ENCODE assay signal across 17 cellular contexts in the genomic region with DNA sequence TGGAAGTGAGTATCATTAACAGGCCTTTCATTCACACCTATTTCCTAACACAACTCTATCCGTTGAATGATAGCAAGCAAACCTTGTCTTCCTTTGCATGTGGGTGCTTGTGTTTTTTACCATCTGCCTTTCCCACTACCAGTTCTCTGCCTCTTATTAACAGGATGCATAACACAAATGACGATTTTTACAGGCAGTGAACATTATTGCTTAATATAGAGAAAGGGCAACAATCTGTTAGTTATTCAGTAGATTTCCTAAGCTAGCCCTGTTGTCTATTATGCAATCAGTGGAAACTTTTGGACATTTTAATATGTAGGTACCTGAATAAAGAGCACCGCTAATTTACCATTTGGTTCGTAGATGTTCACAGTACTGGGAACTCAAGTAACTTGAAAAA.
DNase-seq lines count a peak whose midpoint lies in the region; ATAC-seq and TF ChIP-seq lines count a peak whose summit lies in the region.
"Had no signal": no experiment of that assay in that cellular context is flagged by ENCODE, and none has a peak within 500 bp of the region (broad histone marks: within the 10 kb centered on the region; RNA-seq: fewer than 3 reads in every experiment).

No MANE protein-coding gene starts in this region.

- BruUV-seq in MCF 10A (replicated peaks; lab: Mats Ljungman, UMichigan) (no TSS peak), mammary epithelial cell (replicated peaks; lab: Mats Ljungman, UMichigan) (no TSS peak)

- no peaks in the 10 kb centered on the region for H3K79me2 ChIP-seq in mammary epithelial cell (ENCODE audit: insufficient read depth, low read length)

- no peak overlapping the region for H3K4me2 ChIP-seq in mammary epithelial cell (ENCODE audit: insufficient read depth, low read depth, low read length)

- in situ Hi-C loops in mammary epithelial cell (cut with MboI; ENCODE audit: low sequenced_read_pairs in 2 of 2), result loop anchor here (10.0 to 25.0 kb wide), 4 partner anchors 333 to 783 kb away; a partner anchor contains a TSS

- no peaks in the 10 kb centered on the region for H3K27me3 Mint-ChIP-seq in MCF 10A (ENCODE audit: insufficient read depth, unreplicated experiment)
- H3K27me3 Mint-ChIP-seq in activated CD4-positive, alpha-beta T cell treated with anti-CD3 and anti-CD28 coated beads for 36 hours, result no peaks in the 10 kb centered on the region
- H3K27me3 Mint-ChIP-seq: activated CD4-positive, alpha-beta memory T cell treated with anti-CD3 and anti-CD28 coated beads for 36 hours had no signal

- H2AFZ ChIP-seq in mammary epithelial cell (ENCODE audit: low read depth, low read length), result no peak overlapping the region

- no peaks in the 10 kb centered on the region for H3K36me3 Mint-ChIP-seq in MCF 10A (ENCODE audit: insufficient read depth, unreplicated experiment)
- no peaks in the 10 kb centered on the region for H3K36me3 Mint-ChIP-seq in activated CD4-positive, alpha-beta T cell treated with anti-CD3 and anti-CD28 coated beads for 36 hours (ENCODE audit: low read depth)
- H3K36me3 Mint-ChIP-seq: activated CD4-positive, alpha-beta memory T cell treated with anti-CD3 and anti-CD28 coated beads for 36 hours had no signal

- DNase-seq in MCF 10A (ENCODE audit: unreplicated experiment) (peak; percentile 28), mammary epithelial cell (no peak), NCI-H446 treated with DMSO at 0.1 percent for 48 hours (lab: John Stamatoyannopoulos, UW) (peak; percentile 33), fibroblast of the conjunctiva (ENCODE audit: low read depth) (peak; percentile 2), HuH-7.5 (ENCODE audit: low spot score) (no peak)
- DNase-seq in activated CD4-positive, alpha-beta T cell treated with anti-CD3 and anti-CD28 coated beads, Interleukin-2, amount 50 U/mL, for 4 hours, result no peak
- no peak for DNase-seq in activated CD4-positive, alpha-beta T cell treated with anti-CD3 and anti-CD28 coated beads for 36 hours
- DNase-seq: activated CD4-positive, alpha-beta memory T cell treated with anti-CD3 and anti-CD28 coated beads for 36 hours; activated naive CD4-positive, alpha-beta T cell treated with anti-CD3 and anti-CD28 coated beads, Interleukin-2, amount 50 U/mL, for 16 hours; activated T-cell treated with anti-CD3 and anti-CD28 coated beads, Interleukin-2, amount 50 U/mL, for 1 hour; NCI-H2107; SHP77; stimulated activated CD4-positive, alpha-beta T cell treated with anti-CD3 and anti-CD28 coated beads, Interleukin-2, amount 100 ng/mL, for 24 hours; T-helper 1 cell had no signal

- H3K4me3 Mint-ChIP-seq in MCF 10A (ENCODE audit: unreplicated experiment), result no peak overlapping the region
- H3K4me3 Mint-ChIP-seq in activated CD4-positive, alpha-beta T cell treated with anti-CD3 and anti-CD28 coated beads for 36 hours, result no peak overlapping the region
- H3K4me3 Mint-ChIP-seq: activated CD4-positive, alpha-beta memory T cell treated with anti-CD3 and anti-CD28 coated beads for 36 hours had no signal

- intact Hi-C loops in MCF 10A (cut with micrococcal nuclease) (loop anchor here (5.0 kb wide), 2 partner anchors 183 to 268 kb away; no protein-coding TSS in a partner anchor), mammary epithelial cell (cut with micrococcal nuclease) (loop anchor here (5.0 kb wide), 1 partner anchor 413 kb away; no protein-coding TSS in a partner anchor)
- intact Hi-C loops in activated CD4-positive, alpha-beta T cell treated with anti-CD3 and anti-CD28 coated beads for 36 hours (cut with DNase I, micrococcal nuclease), result loop anchor here (5.0 to 10.0 kb wide), 6 partner anchors 328 to 1893 kb away; no protein-coding TSS in a partner anchor

- H3K27ac ChIP-seq in mammary epithelial cell (ENCODE audit: insufficient read depth, low read depth, low read length) (no peak overlapping the region), subcutaneous abdominal adipose tissue (ENCODE audit: low read depth, low read length) (peak overlapping the region; percentile 12)
- H3K27ac ChIP-seq: epithelial cell of prostate, VCaP had no signal

- H3K4me1 Mint-ChIP-seq in MCF 10A (ENCODE audit: insufficient read depth, unreplicated experiment), result peaks cover 11% of the 10 kb centered on the region
- no peaks in the 10 kb centered on the region for H3K4me1 Mint-ChIP-seq in activated CD4-positive, alpha-beta T cell treated with anti-CD3 and anti-CD28 coated beads for 36 hours

- H3K9me3 Mint-ChIP-seq in MCF 10A (ENCODE audit: unreplicated experiment), result no peaks in the 10 kb centered on the region
- H3K9me3 Mint-ChIP-seq in activated CD4-positive, alpha-beta T cell treated with anti-CD3 and anti-CD28 coated beads for 36 hours (ENCODE audit: low read depth), result no peaks in the 10 kb centered on the region
- H3K9me3 Mint-ChIP-seq: activated CD4-positive, alpha-beta memory T cell treated with anti-CD3 and anti-CD28 coated beads for 36 hours had no signal

- dilution Hi-C loops in mammary epithelial cell (cut with HindIII; ENCODE audit: low sequenced_read_pairs), result loop anchor here (25.0 kb wide), 1 partner anchor 583 kb away; a partner anchor contains a TSS

- H3K27ac Mint-ChIP-seq in MCF 10A (ENCODE audit: low read depth, unreplicated experiment), result peak overlapping the region; percentile 18
- H3K27ac Mint-ChIP-seq in activated CD4-positive, alpha-beta T cell treated with anti-CD3 and anti-CD28 coated beads for 36 hours, result no peak overlapping the region
- H3K27ac Mint-ChIP-seq: activated CD4-positive, alpha-beta memory T cell treated with anti-CD3 and anti-CD28 coated beads for 36 hours had no signal

- H3K36me3 ChIP-seq in mammary epithelial cell (ENCODE audit: insufficient read depth, low read length), result no peaks in the 10 kb centered on the region
- peaks cover 0 to 2% (median 0%) of the 10 kb centered on the region in 5 donors for H3K36me3 ChIP-seq in subcutaneous abdominal adipose tissue (ENCODE audit: control insufficient read depth in 5 of 5, insufficient read depth in 5 of 5, low read length in 5 of 5)

- no peak for ATAC-seq in activated CD4-positive, alpha-beta T cell treated with anti-CD3 and anti-CD28 coated beads for 36 hours

- TF ChIP-seq CTCF in MCF 10A (IDR thresholded peaks at IDR 0.05; ENCODE audit: unreplicated experiment) (no peak), mammary epithelial cell (conservative IDR thresholded peaks at IDR 0.05 in 1 of 2, IDR thresholded peaks at IDR 0.05 in 1 of 2; ENCODE audit: extremely low read depth in 1 of 2, insufficient read depth in 1 of 2, low read depth in 1 of 2, low read length in 2 of 2) (no peak)

- 26% methylated on average over 4 of the region's 4 CpGs for WGBS in mammary epithelial cell (ENCODE audit: low coverage, missing lambda C conversion rate)

- POLR2A ChIA-PET in MCF 10A (lab: Yijun Ruan, JAX), result interaction anchor here (2.8 to 3.4 kb wide), 2 partner anchors 676 to 700 kb away, joined by 11 to 19 read pairs; a partner anchor contains a TSS
- POLR2A ChIA-PET in activated CD4-positive, alpha-beta T cell treated with anti-CD3 and anti-CD28 coated beads for 36 hours (lab: Charles Lee), result no interaction called here

- H3K4me1 ChIP-seq in mammary epithelial cell (ENCODE audit: insufficient read depth, low read length), result no peaks in the 10 kb centered on the region
- peaks cover 0 to 16% (median 12%) of the 10 kb centered on the region in 5 donors for H3K4me1 ChIP-seq in subcutaneous abdominal adipose tissue (ENCODE audit: control insufficient read depth in 5 of 5, insufficient read depth in 5 of 5, low read length in 5 of 5)

- no peaks in the 10 kb centered on the region for H4K20me1 ChIP-seq in mammary epithelial cell (ENCODE audit: insufficient read depth, low read length)

- H3K27me3 ChIP-seq in mammary epithelial cell (ENCODE audit: insufficient read depth, low read length), result no peaks in the 10 kb centered on the region
- no peaks in the 10 kb centered on the region for H3K27me3 ChIP-seq in subcutaneous abdominal adipose tissue (ENCODE audit: control insufficient read depth in 5 of 5, insufficient read depth in 4 of 5, low read length in 5 of 5)

- H3K9ac ChIP-seq in mammary epithelial cell (ENCODE audit: insufficient read depth, low read length), result no peak overlapping the region
- peak overlapping the region in 1 of 5 donors; percentile 42 for H3K9ac ChIP-seq in subcutaneous abdominal adipose tissue (ENCODE audit: low read length in 5 of 5)

- H3K4me3 ChIP-seq in mammary epithelial cell (replicated peaks in 1 of 3; ENCODE audit: insufficient read depth in 1 of 3, low read depth in 2 of 3, low read length in 3 of 3) (no peak overlapping the region), subcutaneous abdominal adipose tissue (ENCODE audit: low read depth in 1 of 5, low read length in 5 of 5) (no peak overlapping the region)

- no peaks in the 10 kb centered on the region for H3K9me3 ChIP-seq in mammary epithelial cell (replicated peaks; ENCODE audit: insufficient read depth, low read length)
- peaks cover 0 to 4% (median 0%) of the 10 kb centered on the region in 5 donors for H3K9me3 ChIP-seq in subcutaneous abdominal adipose tissue (ENCODE audit: control insufficient read depth in 5 of 5, low read length in 5 of 5)

- CTCF ChIA-PET in MCF 10A (lab: Yijun Ruan, JAX) (interaction anchor here (0.6 to 7.8 kb wide), 34 partner anchors 12 to 835 kb away, joined by 3 to 357 read pairs (median 6); a partner anchor contains a TSS), mammary epithelial cell (lab: Charles Lee; ENCODE audit: low non-redundant PET) (no interaction called here)
- CTCF ChIA-PET in activated CD4-positive, alpha-beta T cell treated with anti-CD3 and anti-CD28 coated beads for 36 hours (lab: Charles Lee), result interaction anchor here (0.6 to 4.2 kb wide), 6 partner anchors 30 to 1437 kb away, joined by 3 to 55 read pairs (median 19); no protein-coding TSS in a partner anchor

Comparison
In these comparisons a context has a peak if more than half of its experiments do, and no peak if none do; other contexts are left out.
1. DNase-seq: peak in MCF 10A (single experiment), NCI-H446 treated with DMSO at 0.1 percent for 48 hours (single experiment) and fibroblast of the conjunctiva (single experiment); none in mammary epithelial cell (single experiment), HuH-7.5 (single experiment), activated CD4-positive, alpha-beta T cell treated with anti-CD3 and anti-CD28 coated beads, Interleukin-2, amount 50 U/mL, for 4 hours (0 of 2) and activated CD4-positive, alpha-beta T cell treated with anti-CD3 and anti-CD28 coated beads for 36 hours (single experiment).